ENCODE assay signal across 12 cellular contexts in the genomic region with DNA sequence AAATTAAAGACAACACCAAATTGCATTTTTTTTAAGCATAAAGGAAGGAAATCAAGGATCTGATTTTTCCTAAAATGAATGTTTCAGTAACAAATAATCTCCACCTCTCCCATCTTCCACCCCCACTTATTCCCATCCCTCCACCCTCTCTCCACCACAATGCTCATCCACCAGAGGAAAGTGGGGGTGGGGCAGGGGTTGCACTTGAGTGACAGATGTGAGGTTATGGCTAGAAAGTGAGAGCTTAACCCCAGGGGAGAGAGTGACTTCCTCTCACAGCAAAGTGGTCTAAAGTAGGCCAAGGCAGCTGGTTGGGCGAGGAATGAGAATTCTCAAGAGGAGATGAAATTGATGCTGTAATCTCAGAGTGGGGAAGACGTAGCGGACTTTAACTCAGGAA.
A peak's percentile ranks its signal among the peaks of the same experiment; 100 is the strongest.
DNase-seq lines count a peak whose midpoint lies in the region; ATAC-seq lines count a peak whose summit lies in the region.
"Had no signal": no experiment of that assay in that cellular context is flagged by ENCODE, and none has a peak within 500 bp of the region (broad histone marks: within the 10 kb centered on the region; RNA-seq: fewer than 3 reads in every experiment).

No MANE protein-coding gene starts in this region.

- no peak overlapping the region for H3K4ac ChIP-seq in neuronal stem cell (ENCODE audit: low read length)

- peak; percentile 14 for DNase-seq in DMS79 treated with DMSO at 0.1 percent for 48 hours (lab: John Stamatoyannopoulos, UW)
- DNase-seq in DMS79 (lab: John Stamatoyannopoulos, UW), result no peak
- peak; percentile 92 for DNase-seq in NCI-H524 treated with DMSO at 0.1 percent for 48 hours (lab: John Stamatoyannopoulos, UW)
- DNase-seq in neuronal stem cell (ENCODE audit: low spot score), result no peak
- DNase-seq in GF-D8 (lab: John Stamatoyannopoulos, UW), result no peak
- DNase-seq in CD8-positive, alpha-beta memory T cell, result no peak
- no peak for DNase-seq in middle frontal gyrus (ENCODE audit: extremely low spot score, low spot score)
- DNase-seq: activated CD8-positive, alpha-beta memory T cell treated with anti-CD3 and anti-CD28 coated beads, Interleukin-2, amount 50 U/mL, for 48 hours; GDM1; lower lobe of right lung; NCI-H774 had no signal

- no peak overlapping the region for H2BK12ac ChIP-seq in neuronal stem cell (ENCODE audit: low read length)

- H3K9me3 Mint-ChIP-seq in CD8-positive, alpha-beta memory T cell, result peaks cover 0 to 7% (median 2%) of the 10 kb centered on the region in 5 donors

- ATAC-seq in HG02884 (IDR thresholded peaks at IDR 0.05; ENCODE audit: unreplicated experiment), result peak; percentile 65
- ATAC-seq: lower lobe of right lung had no signal

- peak overlapping the region in 1 of 7 donors; percentile 67 for H3K4me3 Mint-ChIP-seq in CD8-positive, alpha-beta memory T cell

- peaks cover 4 to 11% of the 10 kb centered on the region in 2 donors for H3K4me1 ChIP-seq in neuronal stem cell (ENCODE audit: control insufficient read depth in 2 of 2, insufficient read depth in 1 of 2, low read depth in 1 of 2, low read length in 2 of 2)
- no peaks in the 10 kb centered on the region for H3K4me1 ChIP-seq in CD8-positive, alpha-beta memory T cell (ENCODE audit: insufficient read depth, low read length)
- H3K4me1 ChIP-seq: lower lobe of right lung had no signal

- no peak overlapping the region for H3K4me2 ChIP-seq in neuronal stem cell (ENCODE audit: insufficient read depth, low read length, poor library complexity, severe bottlenecking)

- H3K9ac ChIP-seq in neuronal stem cell (ENCODE audit: low read depth, low read length, poor library complexity), result no peak overlapping the region

- peaks cover 9 to 22% of the 10 kb centered on the region in 2 donors for H3K27me3 Mint-ChIP-seq in CD8-positive, alpha-beta memory T cell

- H3K23ac ChIP-seq in neuronal stem cell (ENCODE audit: low read depth, low read length, poor library complexity), result no peak overlapping the region

- H3K27ac ChIP-seq in neuronal stem cell (replicated peaks; ENCODE audit: low read length), result no peak overlapping the region
- no peak overlapping the region for H3K27ac ChIP-seq in CD8-positive, alpha-beta memory T cell (ENCODE audit: low read depth, low read length)
- H3K27ac ChIP-seq: lower lobe of right lung had no signal

- H2BK120ac ChIP-seq in neuronal stem cell (ENCODE audit: low read depth, low read length), result no peak overlapping the region

- no CpG with 5 or more reads among the region's 3 CpGs for WGBS in neuronal stem cell (ENCODE audit: extremely low coverage in 2 of 2, insufficient read length in 2 of 2, insufficient replicate concordance in 1 of 2), 2 donors

- H3K4me1 Mint-ChIP-seq in CD8-positive, alpha-beta memory T cell, result peaks cover 7 to 8% (median 8%) of the 10 kb centered on the region in 3 donors

- H3K27me3 ChIP-seq in neuronal stem cell (ENCODE audit: control insufficient read depth in 3 of 3, insufficient read depth in 3 of 3, low read depth in 1 of 3, low read length in 3 of 3), result no peaks in the 10 kb centered on the region
- H3K27me3 ChIP-seq in CD8-positive, alpha-beta memory T cell (ENCODE audit: insufficient read depth, low read length, poor library complexity, severe bottlenecking), result no peaks in the 10 kb centered on the region

- H3K9me3 ChIP-seq in neuronal stem cell (replicated peaks in 1 of 2; ENCODE audit: control insufficient read depth in 2 of 2, insufficient read depth in 1 of 2, low read depth in 1 of 2, low read length in 2 of 2), result peaks cover 3 to 10% of the 10 kb centered on the region in 2 donors
- H3K9me3 ChIP-seq in CD8-positive, alpha-beta memory T cell (ENCODE audit: low read length), result no peaks in the 10 kb centered on the region

- peaks cover 0 to 19% (median 0%) of the 10 kb centered on the region in 3 donors for H3K36me3 Mint-ChIP-seq in CD8-positive, alpha-beta memory T cell

- H2BK5ac ChIP-seq in neuronal stem cell (ENCODE audit: low read length), result no peak overlapping the region

- peak overlapping the region in 1 of 8 donors; percentile 18 for H3K27ac Mint-ChIP-seq in CD8-positive, alpha-beta memory T cell

- H3K79me1 ChIP-seq in neuronal stem cell (ENCODE audit: low read depth, low read length), result no peaks in the 10 kb centered on the region

- POLR2A ChIA-PET in CD8-positive, alpha-beta memory T cell (lab: Charles Lee), result no interaction called here

- H2AFZ ChIP-seq in neuronal stem cell (ENCODE audit: low read length), result peak overlapping the region; percentile 66

- no peak overlapping the region for H4K8ac ChIP-seq in neuronal stem cell (ENCODE audit: low read depth, low read length)

- no peak overlapping the region for H3K14ac ChIP-seq in neuronal stem cell (ENCODE audit: low read length)

- H2AK5ac ChIP-seq in neuronal stem cell (ENCODE audit: low read depth, low read length), result no peak overlapping the region

- H3K36me3 ChIP-seq in neuronal stem cell (replicated peaks in 1 of 2; ENCODE audit: control insufficient read depth in 2 of 2, insufficient read depth in 2 of 2, low read length in 2 of 2), result no peaks in the 10 kb centered on the region
- H3K36me3 ChIP-seq in CD8-positive, alpha-beta memory T cell (ENCODE audit: insufficient read depth, low read length), result no peaks in the 10 kb centered on the region
- H3K36me3 ChIP-seq: lower lobe of right lung had no signal

- CTCF ChIA-PET in CD8-positive, alpha-beta memory T cell (lab: Charles Lee), result interaction anchor here (4.3 kb wide), 1 partner anchor 10 kb away, joined by 17 read pairs; no protein-coding TSS in a partner anchor

- H3K18ac ChIP-seq in neuronal stem cell (ENCODE audit: low read length), result no peak overlapping the region

- H3K4me3 ChIP-seq in neuronal stem cell (ENCODE audit: low read length in 2 of 2), result no peak overlapping the region
- no peak overlapping the region for H3K4me3 ChIP-seq in CD8-positive, alpha-beta memory T cell (ENCODE audit: low read length)
- H3K4me3 ChIP-seq: lower lobe of right lung had no signal

- no peak overlapping the region for H4K91ac ChIP-seq in neuronal stem cell (ENCODE audit: low read depth, low read length, poor library complexity)

- H2BK15ac ChIP-seq in neuronal stem cell (ENCODE audit: low read length), result no peak overlapping the region

Comparison
In these comparisons a context has a peak if more than half of its experiments do, and no peak if none do; other contexts are left out.
1. DNase-seq: peak in DMS79 treated with DMSO at 0.1 percent for 48 hours (single experiment) and NCI-H524 treated with DMSO at 0.1 percent for 48 hours (single experiment); none in DMS79 (single experiment), neuronal stem cell (single experiment), GF-D8 (single experiment), CD8-positive, alpha-beta memory T cell (0 of 5) and middle frontal gyrus (single experiment).